In the genomic region with DNA sequence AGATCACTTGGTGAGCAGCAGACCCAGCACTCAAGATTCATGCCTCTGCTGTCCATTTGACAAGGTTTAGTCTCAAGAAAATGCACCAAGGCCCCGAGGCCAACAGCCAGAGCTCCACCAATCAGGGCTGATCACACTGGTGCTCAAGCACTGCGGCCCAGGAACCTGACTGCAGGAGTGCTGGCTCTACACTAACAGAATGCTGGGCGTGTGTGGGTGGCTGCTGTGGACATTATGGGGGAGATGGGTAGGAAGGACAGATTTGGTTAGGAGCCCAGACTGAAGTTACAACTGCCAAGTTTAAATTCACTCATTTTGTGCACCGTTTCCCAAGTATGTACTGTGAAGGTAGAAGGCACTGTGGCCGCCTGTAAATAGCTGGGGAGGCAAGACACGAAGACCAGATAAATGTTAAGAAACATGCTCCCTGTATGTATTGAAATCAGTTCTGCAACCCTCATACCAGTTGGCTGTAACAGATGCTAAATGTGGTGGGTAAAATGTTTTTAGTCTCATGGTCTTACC, we compare ENCODE assay signal across 16 cellular contexts. TPM values are rescaled to one million over a fixed set of nuclear protein-coding genes. Genes with fewer than 3 reads are reported as not detected.
DNase-seq lines count a peak whose midpoint lies in the region; ATAC-seq and TF ChIP-seq lines count a peak whose summit lies in the region.
"Had no signal": no experiment of that assay in that cellular context is flagged by ENCODE, and none has a peak within 500 bp of the region (broad histone marks: within the 10 kb centered on the region; RNA-seq: fewer than 3 reads in every experiment).

No MANE protein-coding gene starts in this region.

- DNase-seq in activated CD4-positive, alpha-beta T cell treated with anti-CD3 and anti-CD28 coated beads for 36 hours, result peak; percentile 12
- DNase-seq in activated CD4-positive, alpha-beta T cell treated with anti-CD3 and anti-CD28 coated beads, Interleukin-2, amount 50 U/mL, for 4 hours, result no peak
- DNase-seq in RWPE2 (ENCODE audit: low spot score), result no peak
- DNase-seq in chondrocyte (ENCODE audit: low spot score), result no peak
- DNase-seq in stimulated activated naive B cell treated with anti-CD40 and anti-IgM and Interleukin-4, amounts not matched to agents 10 μg/mL and 1 μg/mL and 100 μg/mL, for 72 hours, result no peak
- no peak for DNase-seq in NCI-H2107 treated with DMSO at 0.1 percent for 48 hours (lab: John Stamatoyannopoulos, UW; ENCODE audit: unreplicated experiment)
- DNase-seq in DMS53 (lab: John Stamatoyannopoulos, UW), result no peak
- DNase-seq: activated T-cell treated with anti-CD3 and anti-CD28 coated beads, Interleukin-2, amount 50 U/mL, for 1 hour; DMS79 treated with DMSO at 0.1 percent for 48 hours; H7; mammary epithelial cell; NCI-H1105 treated with DMSO at 0.1 percent for 48 hours; NCI-H446 treated with DMSO at 0.1 percent for 48 hours; pancreas had no signal

- no peaks in the 10 kb centered on the region for H3K27me3 Mint-ChIP-seq in activated CD4-positive, alpha-beta T cell treated with anti-CD3 and anti-CD28 coated beads for 36 hours
- no peaks in the 10 kb centered on the region for H3K27me3 Mint-ChIP-seq in chondrocyte (ENCODE audit: low read depth)
- no peaks in the 10 kb centered on the region for H3K27me3 Mint-ChIP-seq in stimulated activated naive B cell treated with anti-CD40 and anti-IgM and Interleukin-4, amounts not matched to agents 10 μg/mL and 1 μg/mL and 100 μg/mL, for 72 hours

- H3K4me1 ChIP-seq in RWPE2 (ENCODE audit: insufficient read depth, poor library complexity, severe bottlenecking), result no peaks in the 10 kb centered on the region

- peaks cover 41% of the 10 kb centered on the region for H3K36me3 ChIP-seq in RWPE2 (ENCODE audit: low read depth)

- H3K27ac ChIP-seq in RWPE2 (ENCODE audit: poor library complexity, severe bottlenecking), result no peak overlapping the region
- H3K27ac ChIP-seq: pancreas, VCaP had no signal

- H3K4me1 Mint-ChIP-seq in activated CD4-positive, alpha-beta T cell treated with anti-CD3 and anti-CD28 coated beads for 36 hours, result peaks cover 18% of the 10 kb centered on the region
- peaks cover 61% of the 10 kb centered on the region for H3K4me1 Mint-ChIP-seq in chondrocyte (ENCODE audit: low read depth)
- peaks cover 39 to 60% of the 10 kb centered on the region in 2 donors for H3K4me1 Mint-ChIP-seq in stimulated activated naive B cell treated with anti-CD40 and anti-IgM and Interleukin-4, amounts not matched to agents 10 μg/mL and 1 μg/mL and 100 μg/mL, for 72 hours

- peak; percentile 6 for ATAC-seq in activated CD4-positive, alpha-beta T cell treated with anti-CD3 and anti-CD28 coated beads for 36 hours
- ATAC-seq in RWPE2 (ENCODE audit: low read depth) (peak; percentile 3), HG02840 (IDR thresholded peaks at IDR 0.05; ENCODE audit: low FRiP score, unreplicated experiment) (no peak)
- peak in 1 of 2 donors; percentile 10 for ATAC-seq in stimulated activated naive B cell treated with anti-CD40 and anti-IgM and Interleukin-4, amounts not matched to agents 10 μg/mL and 1 μg/mL and 100 μg/mL, for 72 hours (replicated peaks)

- CTCF ChIA-PET in activated CD4-positive, alpha-beta T cell treated with anti-CD3 and anti-CD28 coated beads for 36 hours (lab: Charles Lee), result interaction anchor here (0.6 to 1.9 kb wide), 3 partner anchors 9 to 436 kb away, joined by 3 to 5 read pairs (median 4); no protein-coding TSS in a partner anchor

- intact Hi-C loops in activated CD4-positive, alpha-beta T cell treated with anti-CD3 and anti-CD28 coated beads for 36 hours (cut with DNase I, micrococcal nuclease), result no loop called here

- H3K27me3 ChIP-seq in RWPE2 (ENCODE audit: insufficient read depth, poor library complexity, severe bottlenecking), result no peaks in the 10 kb centered on the region
- H3K27me3 ChIP-seq: pancreas had no signal

- H3K9me3 ChIP-seq in RWPE2 (ENCODE audit: severe bottlenecking), result no peaks in the 10 kb centered on the region
- H3K9me3 ChIP-seq: pancreas had no signal

- H3K4me3 ChIP-seq in RWPE2 (ENCODE audit: severe bottlenecking), result no peak overlapping the region
- H3K4me3 ChIP-seq: pancreas had no signal

- TF ChIP-seq CTCF in RWPE2 (IDR thresholded peaks at IDR 0.05; ENCODE audit: poor library complexity, severe bottlenecking) (no peak), chondrocyte (IDR thresholded peaks at IDR 0.05) (no peak)

- peaks cover 38% of the 10 kb centered on the region for H3K36me3 Mint-ChIP-seq in activated CD4-positive, alpha-beta T cell treated with anti-CD3 and anti-CD28 coated beads for 36 hours (ENCODE audit: low read depth)
- peaks cover 34% of the 10 kb centered on the region for H3K36me3 Mint-ChIP-seq in chondrocyte (ENCODE audit: low read depth)
- peaks cover 27 to 39% of the 10 kb centered on the region in 2 donors for H3K36me3 Mint-ChIP-seq in stimulated activated naive B cell treated with anti-CD40 and anti-IgM and Interleukin-4, amounts not matched to agents 10 μg/mL and 1 μg/mL and 100 μg/mL, for 72 hours

- H3K27ac Mint-ChIP-seq in activated CD4-positive, alpha-beta T cell treated with anti-CD3 and anti-CD28 coated beads for 36 hours, result peak overlapping the region; percentile 23
- peak overlapping the region; percentile 99 for H3K27ac Mint-ChIP-seq in chondrocyte (ENCODE audit: unreplicated experiment)
- H3K27ac Mint-ChIP-seq in stimulated activated naive B cell treated with anti-CD40 and anti-IgM and Interleukin-4, amounts not matched to agents 10 μg/mL and 1 μg/mL and 100 μg/mL, for 72 hours, result peak overlapping the region; percentile 88

- no peak overlapping the region for H3K4me3 Mint-ChIP-seq in activated CD4-positive, alpha-beta T cell treated with anti-CD3 and anti-CD28 coated beads for 36 hours
- H3K4me3 Mint-ChIP-seq in chondrocyte (ENCODE audit: unreplicated experiment), result no peak overlapping the region
- peak overlapping the region in 1 of 2 donors; percentile 14 for H3K4me3 Mint-ChIP-seq in stimulated activated naive B cell treated with anti-CD40 and anti-IgM and Interleukin-4, amounts not matched to agents 10 μg/mL and 1 μg/mL and 100 μg/mL, for 72 hours

- no peaks in the 10 kb centered on the region for H3K9me3 Mint-ChIP-seq in activated CD4-positive, alpha-beta T cell treated with anti-CD3 and anti-CD28 coated beads for 36 hours (ENCODE audit: low read depth)
- H3K9me3 Mint-ChIP-seq in chondrocyte (ENCODE audit: low read depth), result no peaks in the 10 kb centered on the region
- H3K9me3 Mint-ChIP-seq in stimulated activated naive B cell treated with anti-CD40 and anti-IgM and Interleukin-4, amounts not matched to agents 10 μg/mL and 1 μg/mL and 100 μg/mL, for 72 hours, result no peaks in the 10 kb centered on the region

- POLR2A ChIA-PET in activated CD4-positive, alpha-beta T cell treated with anti-CD3 and anti-CD28 coated beads for 36 hours (lab: Charles Lee), result interaction anchor here (0.5 kb wide), 1 partner anchor 26 kb away, joined by 3 read pairs; no protein-coding TSS in a partner anchor

RNA-seq across cellular contexts. Expression of a gene that starts 28.1 kb away (rescaled TPM):
- 100 to 1,000 TPM; 204 to 227 TPM for total RNA-seq in activated CD4-positive, alpha-beta T cell treated with anti-CD3 and anti-CD28 coated beads for 36 hours
- 74.1 to 133 TPM (median 82.5 TPM) in 3 replicates for total RNA-seq in chondrocyte

RNA-seq across cellular contexts. Expression of a gene that starts 28.3 kb away (rescaled TPM):
- total RNA-seq in activated CD4-positive, alpha-beta T cell treated with anti-CD3 and anti-CD28 coated beads for 36 hours, result 10 to 100 TPM; 24.1 to 29.7 TPM
- total RNA-seq in chondrocyte, result 13.6 to 21.3 TPM (median 15.1 TPM) in 3 replicates

Comparison
In these comparisons a context has a peak if more than half of its experiments do, and no peak if none do; other contexts are left out.
1. H3K27ac Mint-ChIP-seq: peak in every context shown above with its lines; median percentile 99 in chondrocyte; 88 in stimulated activated naive B cell treated with anti-CD40 and anti-IgM and Interleukin-4, amounts not matched to agents 10 μg/mL and 1 μg/mL and 100 μg/mL, for 72 hours; 23 in activated CD4-positive, alpha-beta T cell treated with anti-CD3 and anti-CD28 coated beads for 36 hours.